Comparison of ENCODE assay signal across 1 cellular context in the genomic region with DNA sequence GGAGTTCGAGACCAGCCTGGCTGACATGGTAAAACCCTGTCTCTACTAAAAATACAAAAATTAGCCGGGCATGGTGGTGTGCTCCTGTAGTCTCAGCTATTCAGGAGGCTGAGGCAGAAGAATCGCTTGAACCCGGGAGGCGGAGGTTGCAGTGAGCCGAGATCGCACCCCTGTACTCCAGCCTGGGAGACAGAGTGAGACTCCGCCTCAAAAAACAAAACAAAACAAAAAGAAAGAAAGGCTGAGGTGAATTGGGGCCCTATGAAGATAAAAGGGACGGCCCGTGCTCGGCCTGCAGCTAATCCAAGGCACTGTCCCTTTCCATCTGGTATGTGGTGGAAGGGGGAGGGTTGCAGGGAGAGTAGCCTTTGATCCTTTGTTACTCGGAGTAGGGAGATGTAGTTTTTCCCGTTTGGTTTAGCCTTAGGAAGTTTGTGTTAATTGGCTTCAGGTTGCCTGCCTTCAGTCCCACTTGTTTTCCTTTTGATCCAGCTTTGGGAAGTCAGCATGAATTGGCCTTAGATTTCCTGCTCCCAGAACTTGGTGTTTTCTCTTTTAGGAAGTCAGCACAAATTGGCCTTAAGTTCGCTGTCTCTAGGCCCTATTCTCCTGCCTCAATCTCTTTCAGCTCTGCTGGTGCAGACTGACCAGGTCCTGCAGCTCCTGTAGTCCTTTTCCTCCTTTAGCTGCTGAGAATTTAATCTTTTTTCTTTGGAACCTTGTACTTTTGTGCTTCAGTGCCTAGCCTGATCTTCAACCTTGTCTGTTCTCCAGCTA.
TF ChIP-seq lines count a peak whose summit lies in the region.

No MANE protein-coding gene starts in this region.

TF ChIP-seq in HepG2, 621 proteins besides CTCF, POLR2A, EP300 and RAD21 (continued from another document and continues in another):
- TF ChIP-seq, protein P1, sequence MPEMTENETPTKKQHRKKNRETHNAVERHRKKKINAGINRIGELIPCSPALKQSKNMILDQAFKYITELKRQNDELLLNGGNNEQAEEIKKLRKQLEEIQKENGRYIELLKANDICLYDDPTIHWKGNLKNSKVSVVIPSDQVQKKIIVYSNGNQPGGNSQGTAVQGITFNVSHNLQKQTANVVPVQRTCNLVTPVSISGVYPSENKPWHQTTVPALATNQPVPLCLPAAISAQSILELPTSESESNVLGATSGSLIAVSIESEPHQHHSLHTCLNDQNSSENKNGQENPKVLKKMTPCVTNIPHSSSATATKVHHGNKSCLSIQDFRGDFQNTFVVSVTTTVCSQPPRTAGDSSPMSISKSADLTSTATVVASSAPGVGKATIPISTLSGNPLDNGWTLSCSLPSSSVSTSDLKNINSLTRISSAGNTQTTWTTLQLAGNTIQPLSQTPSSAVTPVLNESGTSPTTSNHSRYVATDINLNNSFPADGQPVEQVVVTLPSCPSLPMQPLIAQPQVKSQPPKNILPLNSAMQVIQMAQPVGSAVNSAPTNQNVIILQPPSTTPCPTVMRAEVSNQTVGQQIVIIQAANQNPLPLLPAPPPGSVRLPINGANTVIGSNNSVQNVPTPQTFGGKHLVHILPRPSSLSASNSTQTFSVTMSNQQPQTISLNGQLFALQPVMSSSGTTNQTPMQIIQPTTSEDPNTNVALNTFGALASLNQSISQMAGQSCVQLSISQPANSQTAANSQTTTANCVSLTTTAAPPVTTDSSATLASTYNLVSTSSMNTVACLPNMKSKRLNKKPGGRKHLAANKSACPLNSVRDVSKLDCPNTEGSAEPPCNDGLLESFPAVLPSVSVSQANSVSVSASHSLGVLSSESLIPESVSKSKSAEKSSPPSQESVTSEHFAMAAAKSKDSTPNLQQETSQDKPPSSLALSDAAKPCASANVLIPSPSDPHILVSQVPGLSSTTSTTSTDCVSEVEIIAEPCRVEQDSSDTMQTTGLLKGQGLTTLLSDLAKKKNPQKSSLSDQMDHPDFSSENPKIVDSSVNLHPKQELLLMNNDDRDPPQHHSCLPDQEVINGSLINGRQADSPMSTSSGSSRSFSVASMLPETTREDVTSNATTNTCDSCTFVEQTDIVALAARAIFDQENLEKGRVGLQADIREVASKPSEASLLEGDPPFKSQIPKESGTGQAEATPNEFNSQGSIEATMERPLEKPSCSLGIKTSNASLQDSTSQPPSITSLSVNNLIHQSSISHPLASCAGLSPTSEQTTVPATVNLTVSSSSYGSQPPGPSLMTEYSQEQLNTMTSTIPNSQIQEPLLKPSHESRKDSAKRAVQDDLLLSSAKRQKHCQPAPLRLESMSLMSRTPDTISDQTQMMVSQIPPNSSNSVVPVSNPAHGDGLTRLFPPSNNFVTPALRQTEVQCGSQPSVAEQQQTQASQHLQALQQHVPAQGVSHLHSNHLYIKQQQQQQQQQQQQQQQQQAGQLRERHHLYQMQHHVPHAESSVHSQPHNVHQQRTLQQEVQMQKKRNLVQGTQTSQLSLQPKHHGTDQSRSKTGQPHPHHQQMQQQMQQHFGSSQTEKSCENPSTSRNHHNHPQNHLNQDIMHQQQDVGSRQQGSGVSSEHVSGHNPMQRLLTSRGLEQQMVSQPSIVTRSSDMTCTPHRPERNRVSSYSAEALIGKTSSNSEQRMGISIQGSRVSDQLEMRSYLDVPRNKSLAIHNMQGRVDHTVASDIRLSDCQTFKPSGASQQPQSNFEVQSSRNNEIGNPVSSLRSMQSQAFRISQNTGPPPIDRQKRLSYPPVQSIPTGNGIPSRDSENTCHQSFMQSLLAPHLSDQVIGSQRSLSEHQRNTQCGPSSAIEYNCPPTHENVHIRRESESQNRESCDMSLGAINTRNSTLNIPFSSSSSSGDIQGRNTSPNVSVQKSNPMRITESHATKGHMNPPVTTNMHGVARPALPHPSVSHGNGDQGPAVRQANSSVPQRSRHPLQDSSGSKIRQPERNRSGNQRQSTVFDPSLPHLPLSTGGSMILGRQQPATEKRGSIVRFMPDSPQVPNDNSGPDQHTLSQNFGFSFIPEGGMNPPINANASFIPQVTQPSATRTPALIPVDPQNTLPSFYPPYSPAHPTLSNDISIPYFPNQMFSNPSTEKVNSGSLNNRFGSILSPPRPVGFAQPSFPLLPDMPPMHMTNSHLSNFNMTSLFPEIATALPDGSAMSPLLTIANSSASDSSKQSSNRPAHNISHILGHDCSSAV (CRISPR knock-in tag; IDR thresholded peaks at IDR 0.05; ENCODE audit: borderline replicate concordance), result no peak
- TF ChIP-seq, protein P2, sequence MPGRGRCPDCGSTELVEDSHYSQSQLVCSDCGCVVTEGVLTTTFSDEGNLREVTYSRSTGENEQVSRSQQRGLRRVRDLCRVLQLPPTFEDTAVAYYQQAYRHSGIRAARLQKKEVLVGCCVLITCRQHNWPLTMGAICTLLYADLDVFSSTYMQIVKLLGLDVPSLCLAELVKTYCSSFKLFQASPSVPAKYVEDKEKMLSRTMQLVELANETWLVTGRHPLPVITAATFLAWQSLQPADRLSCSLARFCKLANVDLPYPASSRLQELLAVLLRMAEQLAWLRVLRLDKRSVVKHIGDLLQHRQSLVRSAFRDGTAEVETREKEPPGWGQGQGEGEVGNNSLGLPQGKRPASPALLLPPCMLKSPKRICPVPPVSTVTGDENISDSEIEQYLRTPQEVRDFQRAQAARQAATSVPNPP (CRISPR knock-in tag; IDR thresholded peaks at IDR 0.05), result no peak; the same call in 1 of the 2 replicates
- TF ChIP-seq, protein P3, sequence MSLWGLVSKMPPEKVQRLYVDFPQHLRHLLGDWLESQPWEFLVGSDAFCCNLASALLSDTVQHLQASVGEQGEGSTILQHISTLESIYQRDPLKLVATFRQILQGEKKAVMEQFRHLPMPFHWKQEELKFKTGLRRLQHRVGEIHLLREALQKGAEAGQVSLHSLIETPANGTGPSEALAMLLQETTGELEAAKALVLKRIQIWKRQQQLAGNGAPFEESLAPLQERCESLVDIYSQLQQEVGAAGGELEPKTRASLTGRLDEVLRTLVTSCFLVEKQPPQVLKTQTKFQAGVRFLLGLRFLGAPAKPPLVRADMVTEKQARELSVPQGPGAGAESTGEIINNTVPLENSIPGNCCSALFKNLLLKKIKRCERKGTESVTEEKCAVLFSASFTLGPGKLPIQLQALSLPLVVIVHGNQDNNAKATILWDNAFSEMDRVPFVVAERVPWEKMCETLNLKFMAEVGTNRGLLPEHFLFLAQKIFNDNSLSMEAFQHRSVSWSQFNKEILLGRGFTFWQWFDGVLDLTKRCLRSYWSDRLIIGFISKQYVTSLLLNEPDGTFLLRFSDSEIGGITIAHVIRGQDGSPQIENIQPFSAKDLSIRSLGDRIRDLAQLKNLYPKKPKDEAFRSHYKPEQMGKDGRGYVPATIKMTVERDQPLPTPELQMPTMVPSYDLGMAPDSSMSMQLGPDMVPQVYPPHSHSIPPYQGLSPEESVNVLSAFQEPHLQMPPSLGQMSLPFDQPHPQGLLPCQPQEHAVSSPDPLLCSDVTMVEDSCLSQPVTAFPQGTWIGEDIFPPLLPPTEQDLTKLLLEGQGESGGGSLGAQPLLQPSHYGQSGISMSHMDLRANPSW (CRISPR knock-in tag; IDR thresholded peaks at IDR 0.05; ENCODE audit: borderline replicate concordance), result no peak
- no peak for TF ChIP-seq NFYB (CRISPR knock-in tag; IDR thresholded peaks at IDR 0.05)
- peak; percentile 51; the same call in 1 of the 2 replicates for TF ChIP-seq KMT2B (CRISPR knock-in tag; IDR thresholded peaks at IDR 0.05)
- no peak for TF ChIP-seq ATF1 (CRISPR knock-in tag; IDR thresholded peaks at IDR 0.05)
- TF ChIP-seq ZFP36L2 (CRISPR knock-in tag; IDR thresholded peaks at IDR 0.05), result no peak
- no peak for TF ChIP-seq ETV6 (CRISPR knock-in tag; conservative IDR thresholded peaks at IDR 0.05)
- TF ChIP-seq, protein P4, sequence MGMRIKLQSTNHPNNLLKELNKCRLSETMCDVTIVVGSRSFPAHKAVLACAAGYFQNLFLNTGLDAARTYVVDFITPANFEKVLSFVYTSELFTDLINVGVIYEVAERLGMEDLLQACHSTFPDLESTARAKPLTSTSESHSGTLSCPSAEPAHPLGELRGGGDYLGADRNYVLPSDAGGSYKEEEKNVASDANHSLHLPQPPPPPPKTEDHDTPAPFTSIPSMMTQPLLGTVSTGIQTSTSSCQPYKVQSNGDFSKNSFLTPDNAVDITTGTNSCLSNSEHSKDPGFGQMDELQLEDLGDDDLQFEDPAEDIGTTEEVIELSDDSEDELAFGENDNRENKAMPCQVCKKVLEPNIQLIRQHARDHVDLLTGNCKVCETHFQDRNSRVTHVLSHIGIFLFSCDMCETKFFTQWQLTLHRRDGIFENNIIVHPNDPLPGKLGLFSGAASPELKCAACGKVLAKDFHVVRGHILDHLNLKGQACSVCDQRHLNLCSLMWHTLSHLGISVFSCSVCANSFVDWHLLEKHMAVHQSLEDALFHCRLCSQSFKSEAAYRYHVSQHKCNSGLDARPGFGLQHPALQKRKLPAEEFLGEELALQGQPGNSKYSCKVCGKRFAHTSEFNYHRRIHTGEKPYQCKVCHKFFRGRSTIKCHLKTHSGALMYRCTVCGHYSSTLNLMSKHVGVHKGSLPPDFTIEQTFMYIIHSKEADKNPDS (CRISPR knock-in tag; IDR thresholded peaks at IDR 0.05), result peak; percentile 97
- TF ChIP-seq, protein P5, sequence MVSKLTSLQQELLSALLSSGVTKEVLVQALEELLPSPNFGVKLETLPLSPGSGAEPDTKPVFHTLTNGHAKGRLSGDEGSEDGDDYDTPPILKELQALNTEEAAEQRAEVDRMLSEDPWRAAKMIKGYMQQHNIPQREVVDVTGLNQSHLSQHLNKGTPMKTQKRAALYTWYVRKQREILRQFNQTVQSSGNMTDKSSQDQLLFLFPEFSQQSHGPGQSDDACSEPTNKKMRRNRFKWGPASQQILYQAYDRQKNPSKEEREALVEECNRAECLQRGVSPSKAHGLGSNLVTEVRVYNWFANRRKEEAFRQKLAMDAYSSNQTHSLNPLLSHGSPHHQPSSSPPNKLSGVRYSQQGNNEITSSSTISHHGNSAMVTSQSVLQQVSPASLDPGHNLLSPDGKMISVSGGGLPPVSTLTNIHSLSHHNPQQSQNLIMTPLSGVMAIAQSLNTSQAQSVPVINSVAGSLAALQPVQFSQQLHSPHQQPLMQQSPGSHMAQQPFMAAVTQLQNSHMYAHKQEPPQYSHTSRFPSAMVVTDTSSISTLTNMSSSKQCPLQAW (CRISPR knock-in tag; IDR thresholded peaks at IDR 0.05), result peak; percentile 77; the same call in 1 of the 2 replicates
- TF ChIP-seq SMAD9 (CRISPR knock-in tag; IDR thresholded peaks at IDR 0.05), result 0 out of 2 replicates have a peak, but pooled peaks have one; percentile 81
- TF ChIP-seq PCBP1 (IDR thresholded peaks at IDR 0.05; ENCODE audit: borderline replicate concordance, low read depth, low read length), result no peak
- TF ChIP-seq, protein P6, sequence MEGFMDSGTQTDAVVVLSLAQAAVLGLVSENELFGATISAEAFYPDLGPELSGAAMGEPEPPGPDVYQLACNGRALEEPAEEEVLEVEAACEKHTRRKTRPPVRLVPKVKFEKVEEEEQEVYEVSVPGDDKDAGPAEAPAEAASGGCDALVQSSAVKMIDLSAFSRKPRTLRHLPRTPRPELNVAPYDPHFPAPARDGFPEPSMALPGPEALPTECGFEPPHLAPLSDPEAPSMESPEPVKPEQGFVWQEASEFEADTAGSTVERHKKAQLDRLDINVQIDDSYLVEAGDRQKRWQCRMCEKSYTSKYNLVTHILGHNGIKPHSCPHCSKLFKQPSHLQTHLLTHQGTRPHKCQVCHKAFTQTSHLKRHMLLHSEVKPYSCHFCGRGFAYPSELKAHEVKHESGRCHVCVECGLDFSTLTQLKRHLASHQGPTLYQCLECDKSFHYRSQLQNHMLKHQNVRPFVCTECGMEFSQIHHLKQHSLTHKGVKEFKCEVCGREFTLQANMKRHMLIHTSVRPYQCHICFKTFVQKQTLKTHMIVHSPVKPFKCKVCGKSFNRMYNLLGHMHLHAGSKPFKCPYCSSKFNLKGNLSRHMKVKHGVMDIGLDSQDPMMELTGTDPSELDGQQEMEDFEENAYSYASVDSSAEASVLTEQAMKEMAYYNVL (CRISPR knock-in tag; IDR thresholded peaks at IDR 0.05; ENCODE audit: borderline replicate concordance), result peak; percentile 87
- TF ChIP-seq, protein P7, sequence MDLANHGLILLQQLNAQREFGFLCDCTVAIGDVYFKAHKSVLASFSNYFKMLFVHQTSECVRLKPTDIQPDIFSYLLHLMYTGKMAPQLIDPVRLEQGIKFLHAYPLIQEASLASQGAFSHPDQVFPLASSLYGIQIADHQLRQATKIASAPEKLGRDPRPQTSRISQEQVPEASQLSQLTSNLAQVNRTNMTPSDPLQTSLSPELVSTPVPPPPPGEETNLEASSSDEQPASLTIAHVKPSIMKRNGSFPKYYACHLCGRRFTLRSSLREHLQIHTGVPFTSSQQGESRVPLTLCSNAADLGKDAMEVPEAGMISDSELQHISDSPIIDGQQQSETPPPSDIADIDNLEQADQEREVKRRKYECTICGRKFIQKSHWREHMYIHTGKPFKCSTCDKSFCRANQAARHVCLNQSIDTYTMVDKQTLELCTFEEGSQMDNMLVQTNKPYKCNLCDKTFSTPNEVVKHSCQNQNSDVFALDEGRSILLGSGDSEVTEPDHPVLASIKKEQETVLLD (CRISPR knock-in tag; IDR thresholded peaks at IDR 0.05; ENCODE audit: low read depth), result no peak
- TF ChIP-seq, protein P8, sequence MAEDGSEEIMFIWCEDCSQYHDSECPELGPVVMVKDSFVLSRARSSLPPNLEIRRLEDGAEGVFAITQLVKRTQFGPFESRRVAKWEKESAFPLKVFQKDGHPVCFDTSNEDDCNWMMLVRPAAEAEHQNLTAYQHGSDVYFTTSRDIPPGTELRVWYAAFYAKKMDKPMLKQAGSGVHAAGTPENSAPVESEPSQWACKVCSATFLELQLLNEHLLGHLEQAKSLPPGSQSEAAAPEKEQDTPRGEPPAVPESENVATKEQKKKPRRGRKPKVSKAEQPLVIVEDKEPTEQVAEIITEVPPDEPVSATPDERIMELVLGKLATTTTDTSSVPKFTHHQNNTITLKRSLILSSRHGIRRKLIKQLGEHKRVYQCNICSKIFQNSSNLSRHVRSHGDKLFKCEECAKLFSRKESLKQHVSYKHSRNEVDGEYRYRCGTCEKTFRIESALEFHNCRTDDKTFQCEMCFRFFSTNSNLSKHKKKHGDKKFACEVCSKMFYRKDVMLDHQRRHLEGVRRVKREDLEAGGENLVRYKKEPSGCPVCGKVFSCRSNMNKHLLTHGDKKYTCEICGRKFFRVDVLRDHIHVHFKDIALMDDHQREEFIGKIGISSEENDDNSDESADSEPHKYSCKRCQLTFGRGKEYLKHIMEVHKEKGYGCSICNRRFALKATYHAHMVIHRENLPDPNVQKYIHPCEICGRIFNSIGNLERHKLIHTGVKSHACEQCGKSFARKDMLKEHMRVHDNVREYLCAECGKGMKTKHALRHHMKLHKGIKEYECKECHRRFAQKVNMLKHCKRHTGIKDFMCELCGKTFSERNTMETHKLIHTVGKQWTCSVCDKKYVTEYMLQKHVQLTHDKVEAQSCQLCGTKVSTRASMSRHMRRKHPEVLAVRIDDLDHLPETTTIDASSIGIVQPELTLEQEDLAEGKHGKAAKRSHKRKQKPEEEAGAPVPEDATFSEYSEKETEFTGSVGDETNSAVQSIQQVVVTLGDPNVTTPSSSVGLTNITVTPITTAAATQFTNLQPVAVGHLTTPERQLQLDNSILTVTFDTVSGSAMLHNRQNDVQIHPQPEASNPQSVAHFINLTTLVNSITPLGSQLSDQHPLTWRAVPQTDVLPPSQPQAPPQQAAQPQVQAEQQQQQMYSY (CRISPR knock-in tag; IDR thresholded peaks at IDR 0.05), result 0 out of 2 replicates have a peak, but pooled peaks have one; percentile 42
- TF ChIP-seq MED1 (CRISPR knock-in tag; IDR thresholded peaks at IDR 0.05), result peak; percentile 84
- TF ChIP-seq DR1 (CRISPR knock-in tag; IDR thresholded peaks at IDR 0.05), result peak; percentile 19; the same call in 1 of the 2 replicates
- 0 out of 2 replicates have a peak, but pooled peaks have one; percentile 32 for TF ChIP-seq MXD4 (CRISPR knock-in tag; IDR thresholded peaks at IDR 0.05)
- TF ChIP-seq AGO2 (optimal IDR thresholded peaks at IDR 0.05; ENCODE audit: low read depth, low read length), result no peak
- no peak for TF ChIP-seq PAF1 (CRISPR knock-in tag; IDR thresholded peaks at IDR 0.05)
- no peak for TF ChIP-seq PHB2 (IDR thresholded peaks at IDR 0.05; ENCODE audit: partially characterized antibody)
